In the genomic region with DNA sequence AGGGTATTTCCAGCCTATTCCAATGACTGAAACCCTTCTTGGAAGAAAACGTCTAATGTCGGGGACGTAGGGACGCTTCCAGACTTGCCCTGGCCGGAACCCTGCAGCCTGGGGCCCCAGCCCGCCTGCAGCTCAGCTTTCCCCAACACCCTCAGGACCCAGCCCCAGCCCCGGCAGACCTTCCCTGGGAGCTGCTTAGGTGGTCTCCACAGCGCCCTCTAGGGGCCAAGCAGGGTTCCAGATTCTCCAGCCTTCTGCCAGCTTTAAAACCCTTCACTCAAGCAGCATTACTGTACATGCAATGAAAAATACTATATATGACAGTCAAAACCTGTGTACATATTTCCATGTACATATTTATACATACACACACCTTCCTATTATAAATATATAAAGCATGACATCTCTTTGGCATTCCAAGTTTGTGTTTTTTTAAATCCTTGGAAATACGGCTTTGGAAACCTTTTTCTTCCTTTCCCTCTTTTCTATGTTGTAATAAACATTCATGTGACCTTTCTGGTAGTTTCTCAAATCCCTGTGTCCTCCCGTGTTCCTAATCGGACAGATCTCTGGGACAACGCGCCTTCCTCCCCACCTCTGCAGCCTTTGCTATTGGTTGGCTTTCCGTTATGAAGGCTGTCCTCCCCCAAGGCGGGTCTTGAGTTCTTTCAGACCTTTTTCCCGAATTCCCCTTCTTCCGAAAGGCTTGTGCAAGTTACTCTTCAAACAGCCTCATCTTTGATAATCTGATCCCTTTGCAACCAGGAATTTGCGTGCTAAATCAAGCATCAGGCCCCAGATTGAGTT, we compare ENCODE assay signal across 8 cellular contexts.
DNase-seq lines count a peak whose midpoint lies in the region; ATAC-seq, FAIRE-seq and TF ChIP-seq lines count a peak whose summit lies in the region.

No MANE protein-coding gene starts in this region.

- in situ Hi-C loops in T47D (cut with HindIII; ENCODE audit: low pct_unique_long_range_greater_than_20kb, low sequenced_read_pairs) = no loop called here

- ATAC-seq in GM21447 (IDR thresholded peaks at IDR 0.05; ENCODE audit: unreplicated experiment) = peak; percentile 67
- ATAC-seq in GM21528 (IDR thresholded peaks at IDR 0.05; ENCODE audit: low FRiP score, unreplicated experiment) = no peak

- intact Hi-C loops in kidney (cut with DNase I) = no loop called here

- no peaks in the 10 kb centered on the region for H3K9me3 ChIP-seq in kidney (ENCODE audit: control insufficient read depth in 1 of 2, low read length in 2 of 2)

- H3K27ac ChIP-seq in VCaP = no peak overlapping the region
- no peak overlapping the region for H3K27ac ChIP-seq in kidney (ENCODE audit: low read depth in 2 of 2, low read length in 2 of 2)

- H3K4me1 ChIP-seq in kidney (ENCODE audit: control insufficient read depth in 1 of 2, insufficient read depth in 1 of 2, low read depth in 1 of 2, low read length in 2 of 2) = no peaks in the 10 kb centered on the region

- TF ChIP-seq CTCF in VCaP (conservative IDR thresholded peaks at IDR 0.05) (peak; percentile 81), kidney (IDR thresholded peaks at IDR 0.05; ENCODE audit: borderline replicate concordance, extremely low read depth, insufficient read depth) (peak; percentile 69)

- peak; percentile 81 for DNase-seq in Ammon's horn (ENCODE audit: low spot score)
- DNase-seq in NCI-H1436 treated with DMSO at 0.1 percent for 48 hours (lab: John Stamatoyannopoulos, UW) = peak; percentile 10
- peak; percentile 51 to 73 for DNase-seq in T47D (ENCODE audit: low read depth in 1 of 2, low spot score in 1 of 2)
- peak; percentile 79 for DNase-seq in kidney
- DNase-seq in stimulated activated CD4-positive, alpha-beta T cell treated with anti-CD3 and anti-CD28 coated beads, Interleukin-4, amount 100 ng/mL, for 24 hours = peak; percentile 68

- no peaks in the 10 kb centered on the region for H3K36me3 ChIP-seq in kidney (ENCODE audit: control insufficient read depth in 1 of 2, insufficient read depth in 2 of 2, low read length in 2 of 2)

- no peak overlapping the region for H3K9ac ChIP-seq in kidney (ENCODE audit: low read length in 2 of 2)

- H3K4me3 ChIP-seq in kidney (ENCODE audit: low read length in 2 of 2) = no peak overlapping the region

- no peak for FAIRE-seq in kidney (lab: Jason Lieb, UNC)

Comparison
In these comparisons a context has a peak if more than half of its experiments do, and no peak if none do; other contexts are left out.
1. DNase-seq: peak in every context shown above with its lines; median percentile 81 in Ammon's horn; 79 in kidney; 68 in stimulated activated CD4-positive, alpha-beta T cell treated with anti-CD3 and anti-CD28 coated beads, Interleukin-4, amount 100 ng/mL, for 24 hours; 62 in T47D; 10 in NCI-H1436 treated with DMSO at 0.1 percent for 48 hours.